In genomic region chr5:82244151-82244550, GRCh38 we compare ENCODE assay signal across 29 cellular contexts.
"Had no signal": no experiment of that assay in that cellular context is flagged by ENCODE, and none has a peak within 500 bp of the region (broad histone marks: within the 10 kb centered on the region; RNA-seq: fewer than 3 reads in every experiment).

No MANE protein-coding gene starts in this region.

- H3K27me3 Mint-ChIP-seq: activated CD8-positive, alpha-beta T cell treated with anti-CD3 and anti-CD28 coated beads for 36 hours; activated naive CD8-positive, alpha-beta T cell; activated T-helper 17 cell treated with anti-CD3 and anti-CD28 coated beads, Interleukin-2, amount 50 U/mL, for 72 hours; central memory CD8-positive, alpha-beta T cell; dendritic cell treated with granulocyte-macrophage colony-stimulating factor and Interleukin-4, amounts not matched to agents 40 ng/mL and 50 ng/mL, for 4 days had no signal

- H3K9me3 ChIP-seq: gastrocnemius medialis had no signal

- H3K4me1 Mint-ChIP-seq: activated T-helper 17 cell treated with anti-CD3 and anti-CD28 coated beads, Interleukin-2, amount 50 U/mL, for 72 hours; central memory CD8-positive, alpha-beta T cell; WTC11 had no signal

- DNase-seq: activated CD4-positive, alpha-beta T cell treated with anti-CD3 and anti-CD28 coated beads for 1 hour; activated CD4-positive, alpha-beta T cell treated with anti-CD3 and anti-CD28 coated beads for 48 hours; activated CD4-positive, alpha-beta T cell treated with anti-CD3 and anti-CD28 coated beads, Interleukin-2, amount 50 U/mL, for 1 hour; activated CD4-positive, alpha-beta T cell treated with anti-CD3 and anti-CD28 coated beads, Interleukin-2, amount 50 U/mL, for 48 hours; activated CD8-positive, alpha-beta memory T cell treated with anti-CD3 and anti-CD28 coated beads for 24 hours; activated CD8-positive, alpha-beta T cell treated with anti-CD3 and anti-CD28 coated beads for 36 hours; activated effector memory CD4-positive, alpha-beta T cell treated with Interleukin-2 at 50 U/mL for 16 hours; activated gamma-delta T cell treated with Interleukin-2 at 50 U/mL for 16 hours; activated naive CD4-positive, alpha-beta T cell treated with anti-CD3 and anti-CD28 coated beads, Interleukin-2, amount 50 U/mL, for 16 hours; activated naive CD4-positive, alpha-beta T cell treated with Interleukin-2 at 50 U/mL for 16 hours; activated T-cell treated with anti-CD3 and anti-CD28 coated beads, Interleukin-2, amount 50 U/mL, for 4 hours; amniotic stem cell; brain microvascular endothelial cell; dorsolateral prefrontal cortex; effector memory CD4-positive, alpha-beta T cell; erythroblast; foreskin keratinocyte; gastrocnemius medialis; glutamatergic neuron; heart left ventricle; T-helper 2 cell had no signal

- H3K36me3 ChIP-seq: brain microvascular endothelial cell, esophagus muscularis mucosa, heart left ventricle had no signal

- H3K4me1 ChIP-seq: esophagus muscularis mucosa, foreskin keratinocyte, heart left ventricle had no signal

- H3K4me3 Mint-ChIP-seq: activated CD8-positive, alpha-beta T cell treated with anti-CD3 and anti-CD28 coated beads for 36 hours; activated naive CD8-positive, alpha-beta T cell; activated T-cell treated with anti-CD3 and anti-CD28 coated beads, Interleukin-2, amount 50 U/mL, for 4 hours; activated T-helper 17 cell treated with anti-CD3 and anti-CD28 coated beads, Interleukin-2, amount 50 U/mL, for 72 hours; central memory CD8-positive, alpha-beta T cell; dendritic cell treated with granulocyte-macrophage colony-stimulating factor and Interleukin-4, amounts not matched to agents 40 ng/mL and 50 ng/mL, for 4 days; WTC11 had no signal

- H3K27me3 ChIP-seq: brain microvascular endothelial cell, dorsolateral prefrontal cortex, esophagus muscularis mucosa, foreskin keratinocyte, gastrocnemius medialis, heart left ventricle had no signal

- H3K27ac Mint-ChIP-seq: activated CD8-positive, alpha-beta T cell treated with anti-CD3 and anti-CD28 coated beads for 36 hours; activated naive CD8-positive, alpha-beta T cell; activated T-helper 17 cell treated with anti-CD3 and anti-CD28 coated beads, Interleukin-2, amount 50 U/mL, for 72 hours; dendritic cell treated with granulocyte-macrophage colony-stimulating factor and Interleukin-4, amounts not matched to agents 40 ng/mL and 50 ng/mL, for 4 days; WTC11 had no signal

- H3K4me3 ChIP-seq: coronary artery, esophagus muscularis mucosa, gastrocnemius medialis, heart left ventricle had no signal

- ATAC-seq: activated CD8-positive, alpha-beta T cell treated with anti-CD3 and anti-CD28 coated beads for 36 hours; activated T-cell treated with anti-CD3 and anti-CD28 coated beads, Interleukin-2, amount 50 U/mL, for 4 hours; activated T-helper 17 cell treated with anti-CD3 and anti-CD28 coated beads, Interleukin-2, amount 50 U/mL, for 72 hours; foreskin keratinocyte; heart left ventricle; WTC11 had no signal

- FAIRE-seq: bronchial epithelial cell had no signal

- H3K36me3 Mint-ChIP-seq: WTC11 had no signal

- H3K27ac ChIP-seq: brain microvascular endothelial cell, coronary artery, dorsolateral prefrontal cortex, esophagus muscularis mucosa, foreskin keratinocyte, gastrocnemius medialis, heart left ventricle had no signal
